In genomic region chr3:31953091-31953490, GRCh38 we compare ENCODE assay signal across 21 cellular contexts.
DNase-seq lines count a peak whose midpoint lies in the region; ATAC-seq and TF ChIP-seq lines count a peak whose summit lies in the region.
"Had no signal": no experiment of that assay in that cellular context is flagged by ENCODE, and none has a peak within 500 bp of the region (broad histone marks: within the 10 kb centered on the region; RNA-seq: fewer than 3 reads in every experiment).

No MANE protein-coding gene starts in this region.

- H3K27me3 ChIP-seq in MM.1S (replicated peaks; ENCODE audit: insufficient read depth, low read length), result no peaks in the 10 kb centered on the region
- H3K27me3 ChIP-seq: BLaER1 had no signal

- no peak overlapping the region for H2AFZ ChIP-seq in MM.1S (ENCODE audit: low read length)

- no peaks in the 10 kb centered on the region for H3K9me2 ChIP-seq in MM.1S (replicated peaks; ENCODE audit: insufficient read depth, low read length)

- H3K9me3 ChIP-seq in MM.1S (replicated peaks; ENCODE audit: insufficient read depth, low read length), result no peaks in the 10 kb centered on the region

- DNase-seq in MM.1S (peak; percentile 63), RPMI8226 (peak; percentile 73), memory B cell (ENCODE audit: low spot score in 2 of 2) (no peak), GM13977 (ENCODE audit: low spot score) (no peak), caudate nucleus (lab: John Stamatoyannopoulos, UW) (no peak), GOT3 (lab: John Stamatoyannopoulos, UW) (no peak)
- DNase-seq in activated naive CD4-positive, alpha-beta T cell treated with anti-CD3 and anti-CD28 coated beads, Interleukin-2, amount 50 U/mL, for 16 hours, result no peak
- DNase-seq: CD4-positive, alpha-beta T cell; COR-L47; DMS79 treated with DMSO at 0.1 percent for 48 hours; H7; IMR-90; NCI-H1417 treated with DMSO at 0.1 percent for 48 hours; NCI-H187 treated with DMSO at 0.1 percent for 48 hours; NCI-H2107; NCI-H69; NK-92 treated with Interleukin-12 subunit alpha and Interleukin-12 subunit beta, amount 100 ng/mL, for 24 hours; OCI-M1; SHP77; SW 1271 had no signal

- H3K4me2 ChIP-seq in MM.1S (ENCODE audit: low read depth, low read length), result no peak overlapping the region

- no peaks in the 10 kb centered on the region for H3K36me3 ChIP-seq in MM.1S (replicated peaks; ENCODE audit: insufficient read depth, low read length)

- H3K9ac ChIP-seq in MM.1S (ENCODE audit: low read length), result no peak overlapping the region
- H3K9ac ChIP-seq: BLaER1 had no signal

- peak overlapping the region; percentile 48; the same call in 1 of the 2 replicates for H3K27ac ChIP-seq in MM.1S (ENCODE audit: low read length)
- H3K27ac ChIP-seq in caudate nucleus (ENCODE audit: low read depth, low read length), result no peak overlapping the region
- H3K27ac ChIP-seq: BLaER1 had no signal

- H3K36me3 Mint-ChIP-seq in memory B cell, result peaks cover 32% of the 10 kb centered on the region

- no peak overlapping the region for H3K4me3 ChIP-seq in MM.1S (ENCODE audit: low read length)
- H3K4me3 ChIP-seq: BLaER1 had no signal

- H3K9me3 Mint-ChIP-seq in memory B cell, result peaks cover 7% of the 10 kb centered on the region

- H3K27me3 Mint-ChIP-seq in memory B cell, result no peaks in the 10 kb centered on the region

- peaks cover 61% of the 10 kb centered on the region for H3K4me1 Mint-ChIP-seq in memory B cell

- ATAC-seq in memory B cell (ENCODE audit: low read depth), result peak; percentile 28

- peaks cover 44% of the 10 kb centered on the region for H3K4me1 ChIP-seq in MM.1S (ENCODE audit: low read length)

- H3K27ac Mint-ChIP-seq in memory B cell, result peak overlapping the region; percentile 89
- H3K27ac Mint-ChIP-seq: CD4-positive, alpha-beta T cell had no signal

- H3F3A ChIP-seq in MM.1S (ENCODE audit: insufficient read depth, low read length), result peaks cover 34% of the 10 kb centered on the region

- no peaks in the 10 kb centered on the region for H4K20me1 ChIP-seq in MM.1S (ENCODE audit: insufficient read depth, low read length)
- H4K20me1 ChIP-seq: BLaER1 had no signal

- H3K79me2 ChIP-seq in MM.1S (ENCODE audit: low read length), result no peaks in the 10 kb centered on the region

- TF ChIP-seq CTCF in MM.1S (IDR thresholded peaks at IDR 0.05; ENCODE audit: low read length), result no peak
- TF ChIP-seq CTCF in GM13977 (IDR thresholded peaks at IDR 0.05; ENCODE audit: extremely low read depth, insufficient read depth, missing control alignments), result no peak

- in situ Hi-C loops in GM13977 (cut with MboI; ENCODE audit: low pct_unique_long_range_greater_than_20kb, low sequenced_read_pairs, unreplicated experiment), result no loop called here

- H3K4me3 Mint-ChIP-seq in memory B cell, result peak overlapping the region; percentile 59
- H3K4me3 Mint-ChIP-seq: CD4-positive, alpha-beta T cell had no signal

Comparison
In these comparisons a context has a peak if more than half of its experiments do, and no peak if none do; other contexts are left out.
1. DNase-seq: peak in MM.1S (single experiment) and RPMI8226 (single experiment); none in memory B cell (0 of 2), GM13977 (single experiment), activated naive CD4-positive, alpha-beta T cell treated with anti-CD3 and anti-CD28 coated beads, Interleukin-2, amount 50 U/mL, for 16 hours (single experiment), caudate nucleus (0 of 61) and GOT3 (single experiment).